ENCODE assay signal across 9 cellular contexts in the genomic region with DNA sequence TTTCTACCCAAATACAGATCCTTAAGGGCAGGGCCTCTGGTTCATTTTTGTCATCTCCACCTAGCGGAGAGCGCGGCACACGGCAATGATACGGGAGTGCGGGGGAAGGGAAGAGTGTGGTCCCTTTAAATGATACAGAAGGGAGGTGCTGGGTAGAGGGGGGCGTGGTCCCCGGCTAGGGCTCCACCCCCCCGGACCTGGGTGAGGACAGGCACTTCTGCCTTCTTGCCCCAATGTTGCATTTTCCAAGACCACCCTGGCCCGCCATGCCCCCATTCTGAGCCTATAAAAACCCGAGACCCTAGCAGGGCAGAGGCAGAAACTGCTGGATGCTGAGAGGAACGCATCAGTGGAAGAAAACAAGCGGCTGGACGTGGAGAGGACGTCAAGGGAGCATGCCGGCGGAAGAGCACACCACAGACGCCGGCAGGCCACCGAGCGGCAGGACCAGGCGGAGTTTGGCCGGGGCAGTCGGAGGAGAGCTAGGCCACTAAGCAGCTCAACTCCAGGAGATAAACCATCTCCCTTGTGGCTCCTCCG. TPM values are rescaled to one million over a fixed set of nuclear protein-coding genes. Genes with fewer than 3 reads are reported as not detected.
DNase-seq lines count a peak whose midpoint lies in the region; ATAC-seq, FAIRE-seq and TF ChIP-seq lines count a peak whose summit lies in the region.
"Had no signal": no experiment of that assay in that cellular context is flagged by ENCODE, and none has a peak within 500 bp of the region (broad histone marks: within the 10 kb centered on the region; RNA-seq: fewer than 3 reads in every experiment).

No MANE protein-coding gene starts in this region.

- no peaks in the 10 kb centered on the region for H3K79me2 ChIP-seq in astrocyte (ENCODE audit: insufficient read depth, low read length)

- H3K36me3 ChIP-seq in BLaER1 treated with 17β-estradiol and CSF1 and Interleukin-3, amounts not matched to agents 10 nM and 100 nM: peaks cover 0 to 15% (median 3%) of the 10 kb centered on the region in 11 experiments; a peak in 14 of 22 replicates
- H3K36me3 ChIP-seq in astrocyte (ENCODE audit: insufficient read depth, low read length) (no peaks in the 10 kb centered on the region), mucosa of descending colon (ENCODE audit: low read depth) (no peaks in the 10 kb centered on the region)

- H3K9me3 Mint-ChIP-seq in astrocyte (ENCODE audit: unreplicated experiment): peaks cover 9% of the 10 kb centered on the region

- peaks cover 7 to 23% (median 10%) of the 10 kb centered on the region in 11 experiments; a peak in 20 of 22 replicates for H3K9me3 ChIP-seq in BLaER1 treated with 17β-estradiol and CSF1 and Interleukin-3, amounts not matched to agents 10 nM and 100 nM (replicated peaks in 1 of 11)
- no peaks in the 10 kb centered on the region for H3K9me3 ChIP-seq in astrocyte (ENCODE audit: insufficient read depth, low read depth, low read length)
- no peaks in the 10 kb centered on the region for H3K9me3 ChIP-seq in mucosa of descending colon

- FAIRE-seq in astrocyte (lab: Jason Lieb, UNC): no peak

- H3K4me1 ChIP-seq in BLaER1 treated with 17β-estradiol and CSF1 and Interleukin-3, amounts not matched to agents 10 nM and 100 nM: peaks cover 31 to 53% (median 39%) of the 10 kb centered on the region in 10 experiments
- H3K4me1 ChIP-seq in astrocyte (ENCODE audit: insufficient read depth, low read length) (no peaks in the 10 kb centered on the region), mucosa of descending colon (ENCODE audit: low read depth) (no peaks in the 10 kb centered on the region)

- H4K20me1 ChIP-seq in BLaER1 treated with 17β-estradiol and CSF1 and Interleukin-3, amounts not matched to agents 10 nM and 100 nM: no peaks in the 10 kb centered on the region
- no peaks in the 10 kb centered on the region for H4K20me1 ChIP-seq in astrocyte (ENCODE audit: insufficient read depth, low read length)

- no peak overlapping the region for H3K27ac Mint-ChIP-seq in astrocyte (ENCODE audit: unreplicated experiment)

- H3K4me2 ChIP-seq in BLaER1 treated with 17β-estradiol and CSF1 and Interleukin-3, amounts not matched to agents 10 nM and 100 nM: peak overlapping the region; percentile 75 to 97 (median 87)
- no peak overlapping the region for H3K4me2 ChIP-seq in astrocyte (ENCODE audit: low read length)

- peak overlapping the region; percentile 64 for H3K4me3 Mint-ChIP-seq in astrocyte (ENCODE audit: unreplicated experiment)

- DNase-seq in NOMO-1 treated with dmso at 0.1 percent for 144 hours (lab: John Stamatoyannopoulos, UW; ENCODE audit: unreplicated experiment) (peak; percentile 77), astrocyte (ENCODE audit: low read depth) (no peak), mucosa of descending colon (peak in 1 of 3 donors; percentile 24), SK-N-DZ (ENCODE audit: low spot score) (no peak), DMS 273 treated with DMSO at 0.1 percent for 48 hours (lab: John Stamatoyannopoulos, UW) (no peak)

- no peaks in the 10 kb centered on the region for H3K27me3 ChIP-seq in BLaER1 treated with 17β-estradiol and CSF1 and Interleukin-3, amounts not matched to agents 10 nM and 100 nM
- no peaks in the 10 kb centered on the region for H3K27me3 ChIP-seq in astrocyte (ENCODE audit: insufficient read depth, low read length)

- intact Hi-C loops in mucosa of descending colon (cut with DNase I, micrococcal nuclease): no loop called here

- H2AFZ ChIP-seq in astrocyte (ENCODE audit: low read depth, low read length): no peak overlapping the region

- peak; percentile 64 for ATAC-seq in mucosa of descending colon
- no peak for ATAC-seq in HG02763 (IDR thresholded peaks at IDR 0.05; ENCODE audit: unreplicated experiment)
- ATAC-seq in GM19395 (IDR thresholded peaks at IDR 0.05; ENCODE audit: unreplicated experiment): no peak

- TF ChIP-seq CTCF in astrocyte (IDR thresholded peaks at IDR 0.05; ENCODE audit: insufficient read depth, low read depth, low read length) (no peak), mucosa of descending colon (IDR thresholded peaks at IDR 0.05) (no peak)

- H3K9ac ChIP-seq in BLaER1 treated with 17β-estradiol and CSF1 and Interleukin-3, amounts not matched to agents 10 nM and 100 nM: peak overlapping the region; percentile 62 to 80 (median 77)
- H3K9ac ChIP-seq in astrocyte (ENCODE audit: low read length): no peak overlapping the region

- peaks cover 3% of the 10 kb centered on the region for H3K36me3 Mint-ChIP-seq in astrocyte (ENCODE audit: low read depth, unreplicated experiment)

- no peaks in the 10 kb centered on the region for H3K4me1 Mint-ChIP-seq in astrocyte (ENCODE audit: low read depth, unreplicated experiment)

- H3K27ac ChIP-seq in BLaER1 treated with 17β-estradiol and CSF1 and Interleukin-3, amounts not matched to agents 10 nM and 100 nM: peak overlapping the region; percentile 38 to 73 (median 67); a peak in 21 of 22 replicates
- H3K27ac ChIP-seq in astrocyte (ENCODE audit: low read depth, low read length): no peak overlapping the region

- H3K4me3 ChIP-seq in BLaER1 treated with 17β-estradiol and CSF1 and Interleukin-3, amounts not matched to agents 10 nM and 100 nM: peak overlapping the region; percentile 53 to 76 (median 64)
- H3K4me3 ChIP-seq in astrocyte (ENCODE audit: insufficient read depth, low read depth, low read length): no peak overlapping the region
- no peak overlapping the region for H3K4me3 ChIP-seq in mucosa of descending colon

- H3K27me3 Mint-ChIP-seq in astrocyte (ENCODE audit: low read depth, unreplicated experiment): peaks cover 27% of the 10 kb centered on the region

RNA-seq across cellular contexts. Expression of a gene that starts 30.0 kb away (rescaled TPM):
- total RNA-seq in astrocyte (5.2 and 5.6 TPM in 2 replicates), mucosa of descending colon (10 to 100 TPM in 1 of 3 donors, 1 to 10 TPM in 2; 2.1 to 17.9 (median 2.7) TPM)
- polyA plus RNA-seq in SK-N-DZ (2014; cell fraction: cytosol; rRNA removed): 0.01 and 0.09 TPM in 2 replicates
- 0.09 TPM in 1 of 2 replicates, not detected in the other for polyA plus RNA-seq in SK-N-DZ (2014; cell fraction: nucleus; rRNA removed)

RNA-seq across cellular contexts. Expression of a gene that starts 54.7 kb away (rescaled TPM):
- total RNA-seq in astrocyte: not detected in 2 replicates
- not detected for total RNA-seq in mucosa of descending colon
- polyA plus RNA-seq in SK-N-DZ (2014; cell fraction: cytosol; rRNA removed): not detected in 2 replicates
- polyA plus RNA-seq in SK-N-DZ (2014; cell fraction: nucleus; rRNA removed): not detected in 2 replicates
- total RNA-seq: activated CD8-positive, alpha-beta memory T cell treated with anti-CD3 and anti-CD28 coated beads for 36 hours had no signal

Comparison
In these comparisons a context has a peak if more than half of its experiments do, and no peak if none do; other contexts are left out.
1. H3K4me3 ChIP-seq: peak in BLaER1 treated with 17β-estradiol and CSF1 and Interleukin-3, amounts not matched to agents 10 nM and 100 nM (10 of 10); none in astrocyte (single experiment) and mucosa of descending colon (single experiment).